ENCODE assay signal across 2 cellular contexts in the genomic region with DNA sequence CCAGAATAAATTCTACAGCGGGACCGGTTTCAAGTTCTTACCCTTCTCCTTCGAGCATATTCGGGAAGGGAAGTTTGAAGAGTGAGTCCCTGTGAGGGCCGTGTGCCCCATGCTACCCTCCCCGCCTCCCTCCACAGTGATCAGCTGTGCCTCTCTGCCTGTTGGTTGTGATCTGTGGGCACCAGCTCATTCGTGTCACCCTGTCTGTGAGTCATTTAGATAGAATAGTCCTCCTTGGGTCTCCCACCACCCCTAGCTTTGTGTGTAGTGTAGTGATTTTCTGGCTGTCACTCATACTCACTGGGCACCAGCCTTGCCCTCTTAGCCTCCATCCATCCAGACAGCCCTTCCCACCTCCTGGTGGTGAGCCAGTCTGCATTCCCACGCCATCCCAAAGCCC.
A peak's percentile ranks its signal among the peaks of the same experiment; 100 is the strongest.
TF ChIP-seq lines count a peak whose summit lies in the region.

No MANE protein-coding gene starts in this region.

TF ChIP-seq in HCT116, 20 proteins besides CTCF, POLR2A, EP300 and RAD21:
- TF ChIP-seq CEBPB (IDR thresholded peaks at IDR 0.05; ENCODE audit: low read depth), result no peak
- TF ChIP-seq EZH2 (IDR thresholded peaks at IDR 0.05), result no peak
- no peak for TF ChIP-seq EGR1 (IDR thresholded peaks at IDR 0.05; ENCODE audit: low read depth)
- no peak for TF ChIP-seq ZNF274 (IDR thresholded peaks at IDR 0.05; ENCODE audit: low read depth, low read length)
- no peak for TF ChIP-seq REST (IDR thresholded peaks at IDR 0.05; ENCODE audit: low read depth)
- no peak for TF ChIP-seq YY1 (IDR thresholded peaks at IDR 0.05; ENCODE audit: extremely low read depth, insufficient replicate concordance, low read depth, low read length)
- TF ChIP-seq ZBTB33 (IDR thresholded peaks at IDR 0.05; ENCODE audit: extremely low read depth, insufficient replicate concordance, low read length), result no peak
- no peak for TF ChIP-seq JUND (IDR thresholded peaks at IDR 0.05)
- no peak for TF ChIP-seq POLR2AphosphoS5 (IDR thresholded peaks at IDR 0.05; ENCODE audit: low read depth, low read length)
- no peak for TF ChIP-seq CBX3 (IDR thresholded peaks at IDR 0.05; ENCODE audit: low read depth)
- no peak for TF ChIP-seq SRF (IDR thresholded peaks at IDR 0.05; ENCODE audit: low read depth)
- TF ChIP-seq SIN3A (IDR thresholded peaks at IDR 0.05; ENCODE audit: low read depth), result no peak
- TF ChIP-seq, protein P1, sequence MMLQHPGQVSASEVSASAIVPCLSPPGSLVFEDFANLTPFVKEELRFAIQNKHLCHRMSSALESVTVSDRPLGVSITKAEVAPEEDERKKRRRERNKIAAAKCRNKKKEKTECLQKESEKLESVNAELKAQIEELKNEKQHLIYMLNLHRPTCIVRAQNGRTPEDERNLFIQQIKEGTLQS (IDR thresholded peaks at IDR 0.05), result no peak
- no peak for TF ChIP-seq ZFX (IDR thresholded peaks at IDR 0.05)
- no peak for TF ChIP-seq SP1 (IDR thresholded peaks at IDR 0.05; ENCODE audit: low read depth)
- TF ChIP-seq EZH2phosphoT487 (IDR thresholded peaks at IDR 0.05; ENCODE audit: borderline replicate concordance), result no peak

TF ChIP-seq in GM12878, 131 proteins besides CTCF, POLR2A, EP300 and RAD21:
- TF ChIP-seq EED (IDR thresholded peaks at IDR 0.05; ENCODE audit: low read depth) (no peak), MTA3 (IDR thresholded peaks at IDR 0.05; ENCODE audit: borderline replicate concordance, low read length) (no peak), CHD4 (IDR thresholded peaks at IDR 0.05) (no peak), TBL1XR1 (IDR thresholded peaks at IDR 0.05; ENCODE audit: low read depth, low read length) (no peak), FOS (IDR thresholded peaks at IDR 0.05; ENCODE audit: borderline replicate concordance, extremely low read depth, insufficient read length) (no peak)
- TF ChIP-seq, protein P2, sequence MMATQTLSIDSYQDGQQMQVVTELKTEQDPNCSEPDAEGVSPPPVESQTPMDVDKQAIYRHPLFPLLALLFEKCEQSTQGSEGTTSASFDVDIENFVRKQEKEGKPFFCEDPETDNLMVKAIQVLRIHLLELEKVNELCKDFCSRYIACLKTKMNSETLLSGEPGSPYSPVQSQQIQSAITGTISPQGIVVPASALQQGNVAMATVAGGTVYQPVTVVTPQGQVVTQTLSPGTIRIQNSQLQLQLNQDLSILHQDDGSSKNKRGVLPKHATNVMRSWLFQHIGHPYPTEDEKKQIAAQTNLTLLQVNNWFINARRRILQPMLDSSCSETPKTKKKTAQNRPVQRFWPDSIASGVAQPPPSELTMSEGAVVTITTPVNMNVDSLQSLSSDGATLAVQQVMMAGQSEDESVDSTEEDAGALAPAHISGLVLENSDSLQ (IDR thresholded peaks at IDR 0.05), result peak; percentile 43; the same call in 1 of the 2 replicates
